In the genomic region with DNA sequence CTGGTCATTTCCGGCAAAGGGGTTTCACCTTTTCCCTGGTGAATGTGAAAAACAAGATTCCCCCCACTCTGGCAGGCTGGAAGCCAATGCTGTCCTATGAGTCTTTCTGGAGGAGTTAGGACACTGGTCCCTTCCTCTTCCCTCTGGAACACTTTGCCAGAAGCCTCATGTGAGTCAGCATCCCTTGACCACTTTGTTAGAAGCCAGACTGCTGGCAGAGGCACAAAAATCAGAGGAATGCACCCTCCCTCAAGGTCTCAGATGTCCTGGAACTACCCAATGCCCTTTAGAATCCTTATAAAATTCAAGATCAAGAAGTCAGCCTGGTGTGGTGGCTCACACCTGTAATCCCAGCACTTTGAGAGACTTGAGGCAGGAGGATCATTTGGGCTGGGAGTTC, we compare ENCODE assay signal across 8 cellular contexts. TPM values are rescaled to one million over a fixed set of nuclear protein-coding genes. Genes with fewer than 3 reads are reported as not detected.
A peak's percentile ranks its signal among the peaks of the same experiment; 100 is the strongest.
DNase-seq lines count a peak whose midpoint lies in the region; ATAC-seq and TF ChIP-seq lines count a peak whose summit lies in the region.
"Had no signal": no experiment of that assay in that cellular context is flagged by ENCODE, and none has a peak within 500 bp of the region (broad histone marks: within the 10 kb centered on the region; RNA-seq: fewer than 3 reads in every experiment).

No MANE protein-coding gene starts in this region.

- H3K27ac Mint-ChIP-seq in endodermal cell, result peak overlapping the region; percentile 62

- TF ChIP-seq CTCF in endodermal cell (conservative IDR thresholded peaks at IDR 0.05) (no peak), lower lobe of right lung (IDR thresholded peaks at IDR 0.05) (no peak), uterus (IDR thresholded peaks at IDR 0.05) (no peak)

- H3K9ac ChIP-seq in endodermal cell (ENCODE audit: extremely low read depth, low read length, poor library complexity, severe bottlenecking), result no peak overlapping the region

- H3K4me1 Mint-ChIP-seq in endodermal cell, result peaks cover 14% of the 10 kb centered on the region

- no peaks in the 10 kb centered on the region for H3K27me3 Mint-ChIP-seq in endodermal cell (ENCODE audit: insufficient read depth)

- 87% methylated on average over 1 of the region's 1 CpG; no CpG with 5 or more reads in 1 of the 2 experiments for WGBS in endodermal cell (ENCODE audit: insufficient coverage in 1 of 2, insufficient read length in 1 of 2), 2 experiments

- H3K4me1 ChIP-seq in endodermal cell (ENCODE audit: control insufficient read depth, insufficient read depth, low read length) (peaks cover 2% of the 10 kb centered on the region), lower lobe of right lung (peaks cover 34% of the 10 kb centered on the region), uterus (no peaks in the 10 kb centered on the region)

- H3K9me3 ChIP-seq in endodermal cell (ENCODE audit: control insufficient read depth, low read length) (no peaks in the 10 kb centered on the region), lower lobe of right lung (no peaks in the 10 kb centered on the region), uterus (no peaks in the 10 kb centered on the region)

- peaks cover 77% of the 10 kb centered on the region for H3K36me3 Mint-ChIP-seq in endodermal cell (ENCODE audit: low read depth)

- no peak for TF ChIP-seq POLR2A in uterus (IDR thresholded peaks at IDR 0.05)

- H3K9me3 Mint-ChIP-seq in endodermal cell, result no peaks in the 10 kb centered on the region

- ATAC-seq in lower lobe of right lung (peak; percentile 79 to 84), HG02884 (IDR thresholded peaks at IDR 0.05; ENCODE audit: unreplicated experiment) (no peak), GM21447 (IDR thresholded peaks at IDR 0.05; ENCODE audit: unreplicated experiment) (no peak)

- intact Hi-C loops in lower lobe of right lung (cut with DNase I), result no loop called here
- intact Hi-C loops in uterus (cut with DNase I; ENCODE audit: low total_unique reads), result no loop called here

- H3K4me3 ChIP-seq in endodermal cell (ENCODE audit: low read length) (no peak overlapping the region), lower lobe of right lung (no peak overlapping the region), uterus (no peak overlapping the region)

- H3K27me3 ChIP-seq in endodermal cell (ENCODE audit: control insufficient read depth, insufficient read depth, low read length, poor library complexity, severe bottlenecking) (no peaks in the 10 kb centered on the region), lower lobe of right lung (ENCODE audit: low read depth) (no peaks in the 10 kb centered on the region), uterus (no peaks in the 10 kb centered on the region)

- H3K36me3 ChIP-seq in endodermal cell (ENCODE audit: control insufficient read depth, insufficient read depth, low read length) (peaks cover 85% of the 10 kb centered on the region), lower lobe of right lung (no peaks in the 10 kb centered on the region), uterus (no peaks in the 10 kb centered on the region)

- H3K27ac ChIP-seq in endodermal cell (ENCODE audit: low read depth, low read length), result no peak overlapping the region
- peak overlapping the region; percentile 47 for H3K27ac ChIP-seq in lower lobe of right lung
- peak overlapping the region; percentile 67 to 81 for H3K27ac ChIP-seq in uterus

- H3K4me3 Mint-ChIP-seq in endodermal cell, result no peak overlapping the region

- DNase-seq in LHCN-M2 (ENCODE audit: low read depth), result peak; percentile 98
- DNase-seq in endodermal cell, result no peak
- no peak for DNase-seq in lower lobe of right lung
- peak; percentile 74 to 88 for DNase-seq in uterus
- DNase-seq in NCI-H82 (lab: John Stamatoyannopoulos, UW), result no peak
- DNase-seq: activated CD4-positive, alpha-beta T cell treated with anti-CD3 and anti-CD28 coated beads, Interleukin-2, amount 50 U/mL, for 1 hour had no signal

RNA-seq across cellular contexts. Expression of gene ITGB5, which starts 26.6 kb away (rescaled TPM):
- total RNA-seq in LHCN-M2 (2014; rRNA removed) (173 and 224 TPM in 2 replicates), endodermal cell (100 to 1,000 TPM; 262 to 329 TPM), lower lobe of right lung (93.1 TPM), uterus (100 to 1,000 TPM in 2 of 4 donors, 10 to 100 TPM in 2; 28.7 to 106 (median 71.6) TPM)
- 367 TPM for polyA plus RNA-seq in LHCN-M2 (2012)
- polyA plus RNA-seq in endodermal cell (2013, experiment 1 of 2), result 62.0 TPM
- polyA plus RNA-seq in endodermal cell (2013, experiment 2 of 2), result 71.0 TPM

Comparison
In these comparisons a context has a peak if more than half of its experiments do, and no peak if none do; other contexts are left out.
1. DNase-seq: peak in LHCN-M2 (single experiment) and uterus (2 of 2); none in endodermal cell (single experiment), lower lobe of right lung (single experiment) and NCI-H82 (single experiment).
2. ATAC-seq: peak in lower lobe of right lung (2 of 2); none in HG02884 (single experiment) and GM21447 (single experiment).